ENCODE assay signal across 8 cellular contexts in genomic region chr11:95067042-95067827, GRCh38. TPM values are rescaled to one million over a fixed set of nuclear protein-coding genes. Genes with fewer than 3 reads are reported as not detected.
DNase-seq lines count a peak whose midpoint lies in the region; ATAC-seq and TF ChIP-seq lines count a peak whose summit lies in the region.

No MANE protein-coding gene starts in this region.

- H3K27ac ChIP-seq in OCI-LY7 (ENCODE audit: low read depth, low read length, poor library complexity, severe bottlenecking) (peak overlapping the region; percentile 77), esophagus squamous epithelium (peak overlapping the region; percentile 94 to 99 (median 98))

- H2AFZ ChIP-seq in OCI-LY7 (ENCODE audit: low read length): peak overlapping the region; percentile 88

- H3K4me1 Mint-ChIP-seq in naive B cell: peaks cover 20 to 24% (median 22%) of the 10 kb centered on the region in 3 donors
- peaks cover 12 to 29% of the 10 kb centered on the region in 2 donors for H3K4me1 Mint-ChIP-seq in stimulated activated naive B cell treated with anti-CD40 and anti-IgM and Interleukin-4, amounts not matched to agents 10 μg/mL and 1 μg/mL and 100 μg/mL, for 72 hours

- H3K9me2 ChIP-seq in OCI-LY7 (ENCODE audit: insufficient read depth, low read length): no peaks in the 10 kb centered on the region

- H3K36me3 Mint-ChIP-seq in naive B cell: no peaks in the 10 kb centered on the region
- peaks cover 8 to 14% of the 10 kb centered on the region in 2 donors for H3K36me3 Mint-ChIP-seq in stimulated activated naive B cell treated with anti-CD40 and anti-IgM and Interleukin-4, amounts not matched to agents 10 μg/mL and 1 μg/mL and 100 μg/mL, for 72 hours

- peak overlapping the region; percentile 97 to 100 (median 98) for H3K4me3 Mint-ChIP-seq in naive B cell
- H3K4me3 Mint-ChIP-seq in stimulated activated naive B cell treated with anti-CD40 and anti-IgM and Interleukin-4, amounts not matched to agents 10 μg/mL and 1 μg/mL and 100 μg/mL, for 72 hours: peak overlapping the region; percentile 97 to 99

- H3K9me3 Mint-ChIP-seq in naive B cell: no peaks in the 10 kb centered on the region
- no peaks in the 10 kb centered on the region for H3K9me3 Mint-ChIP-seq in stimulated activated naive B cell treated with anti-CD40 and anti-IgM and Interleukin-4, amounts not matched to agents 10 μg/mL and 1 μg/mL and 100 μg/mL, for 72 hours

- no peaks in the 10 kb centered on the region for H3K27me3 ChIP-seq in esophagus squamous epithelium

- 0 out of 2 replicates have a peak, but pooled peaks cover 4% of the 10 kb centered on the region for H3K9me3 ChIP-seq in OCI-LY7 (ENCODE audit: low read length)
- no peaks in the 10 kb centered on the region for H3K9me3 ChIP-seq in esophagus squamous epithelium

- ATAC-seq in GM19468 (IDR thresholded peaks at IDR 0.05; ENCODE audit: extremely low read depth, unreplicated experiment) (peak; percentile 42), naive B cell (ENCODE audit: low read depth in 2 of 2) (peak; percentile 74 to 75)
- ATAC-seq in stimulated activated naive B cell treated with anti-CD40 and anti-IgM and Interleukin-4, amounts not matched to agents 10 μg/mL and 1 μg/mL and 100 μg/mL, for 72 hours (replicated peaks): peak; percentile 73 to 76

- 0 out of 2 replicates have a peak, but pooled peaks cover 9% of the 10 kb centered on the region for H4K20me1 ChIP-seq in OCI-LY7 (ENCODE audit: insufficient read depth, low read length)

- WGBS in esophagus squamous epithelium, 2 donors: 0% methylated on average over 6 to 11 of the region's 97 CpGs

- H3K36me3 ChIP-seq in OCI-LY7 (ENCODE audit: insufficient read depth, low read length): peaks cover 14% of the 10 kb centered on the region
- H3K36me3 ChIP-seq in esophagus squamous epithelium: no peaks in the 10 kb centered on the region

- peak; percentile 79 for DNase-seq in D341Med (ENCODE audit: low spot score)
- DNase-seq in HS-27A (ENCODE audit: low read depth): peak; percentile 64
- peak; percentile 79 for DNase-seq in OCI-LY7 (ENCODE audit: low spot score)
- DNase-seq in activated T-cell treated with anti-CD3 and anti-CD28 coated beads, Interleukin-2, amount 50 U/mL, for 48 hours: peak; percentile 82 to 85
- no peak for DNase-seq in esophagus squamous epithelium (lab: John Stamatoyannopoulos, UW)
- DNase-seq in naive B cell: peak; percentile 79
- peak; percentile 70 for DNase-seq in stimulated activated naive B cell treated with anti-CD40 and anti-IgM and Interleukin-4, amounts not matched to agents 10 μg/mL and 1 μg/mL and 100 μg/mL, for 72 hours

- no TSS peak for BruUV-seq in OCI-LY7 (replicated peaks; lab: Mats Ljungman, UMichigan)

- peak overlapping the region; percentile 81 for H3K4me2 ChIP-seq in OCI-LY7 (ENCODE audit: low read length)

- H3K4me3 ChIP-seq in OCI-LY7 (ENCODE audit: low read depth, low read length, poor library complexity, severe bottlenecking) (peak overlapping the region; percentile 87), esophagus squamous epithelium (peak overlapping the region; percentile 61 to 94 (median 86))

- CTCF ChIA-PET in OCI-LY7 (lab: Charles Lee; ENCODE audit: unreplicated experiment): interaction anchor here (0.5 to 2.9 kb wide), 12 partner anchors 9 to 1184 kb away, joined by 3 to 18 read pairs (median 3); partner anchors contain the start of genes CWC15, ENDOD1 and KDM4D

- H3K4me1 ChIP-seq in OCI-LY7 (ENCODE audit: insufficient read depth, low read length, poor library complexity, severe bottlenecking) (peaks cover 13% of the 10 kb centered on the region), esophagus squamous epithelium (peaks cover 7 to 35% (median 10%) of the 10 kb centered on the region in 3 donors)

- intact Hi-C loops in OCI-LY7 (cut with micrococcal nuclease; ENCODE audit: unreplicated experiment): loop anchor here (2.0 to 10.0 kb wide), 5 partner anchors 188 to 720 kb away; partner anchors contain the start of gene FAM76B
- intact Hi-C loops in esophagus squamous epithelium (cut with DNase I): loop anchor here (5.0 kb wide), 1 partner anchor 85 kb away; no protein-coding TSS in a partner anchor

- peaks cover 28% of the 10 kb centered on the region for H3K79me2 ChIP-seq in OCI-LY7 (ENCODE audit: insufficient read depth, low read depth, low read length)

- TF ChIP-seq POLR2A in esophagus squamous epithelium (IDR thresholded peaks at IDR 0.05): peak in 2 of 4 donors; percentile 65 to 74

- H3K27ac Mint-ChIP-seq in naive B cell: peak overlapping the region; percentile 95 to 98 (median 96)
- peak overlapping the region; percentile 97 for H3K27ac Mint-ChIP-seq in stimulated activated naive B cell treated with anti-CD40 and anti-IgM and Interleukin-4, amounts not matched to agents 10 μg/mL and 1 μg/mL and 100 μg/mL, for 72 hours

- peak; percentile 63 for TF ChIP-seq CTCF in OCI-LY7 (conservative IDR thresholded peaks at IDR 0.05; ENCODE audit: low read length)
- peak in 5 of 6 experiments; percentile 6 to 76 (median 56) for TF ChIP-seq CTCF in esophagus squamous epithelium (IDR thresholded peaks at IDR 0.05)

- H3K27me3 Mint-ChIP-seq in naive B cell: no peaks in the 10 kb centered on the region
- H3K27me3 Mint-ChIP-seq in stimulated activated naive B cell treated with anti-CD40 and anti-IgM and Interleukin-4, amounts not matched to agents 10 μg/mL and 1 μg/mL and 100 μg/mL, for 72 hours: no peaks in the 10 kb centered on the region

- POLR2A ChIA-PET in OCI-LY7 (lab: Charles Lee): interaction anchor here (0.5 to 5.4 kb wide), 23 partner anchors 9 to 723 kb away, joined by 3 to 68 read pairs (median 5); partner anchors contain the start of genes CEP57, CWC15, ENDOD1 and FAM76B

RNA-seq across cellular contexts. Expression of gene SRSF8, which starts 0.5 kb away (rescaled TPM):
- total RNA-seq in OCI-LY7 (2014; rRNA removed; shearing (Covaris generic)): 12.8 and 13.1 TPM in 2 replicates
- total RNA-seq in OCI-LY7 (2022) (36.6 and 42.1 TPM in 2 replicates), esophagus squamous epithelium (10 to 100 TPM; 20.1 to 37.4 (median 22.2) TPM)
- 100 to 1,000 TPM in 5 of 6 donors, 10 to 100 TPM in 1; 93.9 to 128 (median 108) TPM for polyA plus RNA-seq in naive B cell (ENCODE audit: low read depth in 6 of 6)

RNA-seq across cellular contexts. Expression of gene KDM4F, which starts 18.0 kb away (rescaled TPM):
- not detected in 2 replicates for total RNA-seq in OCI-LY7 (2014; rRNA removed; shearing (Covaris generic))
- total RNA-seq in OCI-LY7 (2022) (not detected in 2 replicates), esophagus squamous epithelium (not detected)
- polyA plus RNA-seq in naive B cell (ENCODE audit: low read depth in 6 of 6): not detected

RNA-seq across cellular contexts. Expression of gene ENDOD1, which starts 22.4 kb away (rescaled TPM):
- 18.5 and 20.4 TPM in 2 replicates for total RNA-seq in OCI-LY7 (2014; rRNA removed; shearing (Covaris generic))
- total RNA-seq in OCI-LY7 (2022) (21.4 and 22.5 TPM in 2 replicates), esophagus squamous epithelium (10 to 100 TPM; 27.8 to 44.8 (median 35.9) TPM)
- 10 to 100 TPM in 5 of 6 donors, 1 to 10 TPM in 1; 3.8 to 25.1 (median 21.7) TPM for polyA plus RNA-seq in naive B cell (ENCODE audit: low read depth in 6 of 6)

RNA-seq across cellular contexts. Expression of gene KDM4E, which starts 42.2 kb away (rescaled TPM):
- not detected in 2 replicates for total RNA-seq in OCI-LY7 (2014; rRNA removed; shearing (Covaris generic))
- total RNA-seq in OCI-LY7 (2022): not detected in 2 replicates
- total RNA-seq in esophagus squamous epithelium: not detected
- not detected for polyA plus RNA-seq in naive B cell (ENCODE audit: low read depth in 6 of 6)
